1 cellular context compared by ENCODE assay signal in genomic region chr5:100900142-100900795, GRCh38.
TF ChIP-seq lines count a peak whose summit lies in the region.

No MANE protein-coding gene starts in this region.

TF ChIP-seq in GM12878, 131 proteins besides CTCF, POLR2A, EP300 and RAD21 (continued from another document):
- TF ChIP-seq ZNF384 (IDR thresholded peaks at IDR 0.05; ENCODE audit: borderline replicate concordance, low read depth, low read length) (no peak), STAT1 (conservative IDR thresholded peaks at IDR 0.05) (no peak), CHD4 (IDR thresholded peaks at IDR 0.05) (no peak), ZSCAN29 (IDR thresholded peaks at IDR 0.05) (no peak)
TF ChIP-seq in GM12878: peak in this region for 36.
